ENCODE assay signal across 28 cellular contexts in the genomic region with DNA sequence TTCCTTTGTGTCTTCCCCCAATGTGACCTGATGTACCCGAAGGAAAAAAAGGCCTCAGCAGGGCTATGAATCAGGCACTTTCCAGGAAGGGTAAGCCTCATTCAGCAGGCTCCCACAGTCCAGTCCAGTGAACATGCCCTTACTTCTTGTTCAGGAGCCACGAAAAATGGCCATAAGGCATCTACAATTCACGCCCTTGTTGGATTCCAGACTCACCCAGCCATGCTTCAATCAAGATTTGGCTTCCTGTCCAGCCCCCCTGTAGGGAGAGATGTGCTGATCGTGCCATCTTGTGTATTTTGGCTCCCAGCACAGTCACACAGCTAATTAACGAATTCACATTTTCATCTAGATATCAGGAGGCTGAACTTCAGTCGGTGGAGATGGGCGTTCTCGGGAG. TPM values are rescaled to one million over a fixed set of nuclear protein-coding genes. Genes with fewer than 3 reads are reported as not detected.
"Had no signal": no experiment of that assay in that cellular context is flagged by ENCODE, and none has a peak within 500 bp of the region (broad histone marks: within the 10 kb centered on the region; RNA-seq: fewer than 3 reads in every experiment).

No MANE protein-coding gene starts in this region.

- H3K4me1 Mint-ChIP-seq: activated naive CD4-positive, alpha-beta T cell treated with anti-CD3 and anti-CD28 coated beads, Interleukin-2, amount 50 U/mL, for 24 hours had no signal

- DNase-seq: activated CD4-positive, alpha-beta T cell treated with anti-CD3 and anti-CD28 coated beads for 4 hours; activated CD8-positive, alpha-beta T cell treated with anti-CD3 and anti-CD28 coated beads for 36 hours; activated effector memory CD4-positive, alpha-beta T cell treated with Interleukin-2 at 50 U/mL for 16 hours; activated naive CD4-positive, alpha-beta T cell; activated T-cell treated with anti-CD3 and anti-CD28 coated beads, Interleukin-2, amount 50 U/mL, for 24 hours; aorta; central memory CD4-positive, alpha-beta T cell; Kasumi-1; KBM-7; NCI-H1105; NCI-H1436; NCI-H1694 treated with DMSO at 0.1 percent for 48 hours; NCI-H524 treated with DMSO at 0.1 percent for 48 hours; NCI-H774; NK-92 treated with Interleukin-12 subunit alpha and Interleukin-12 subunit beta, amount 100 ng/mL, for 24 hours; OCI-M1; RPMI8226; T-cell; T-helper 2 cell; T1000 had no signal

- H3K36me3 Mint-ChIP-seq: activated naive CD4-positive, alpha-beta T cell treated with anti-CD3 and anti-CD28 coated beads, Interleukin-2, amount 50 U/mL, for 24 hours; T-cell had no signal

- ATAC-seq: activated CD4-positive, CD25-positive, alpha-beta regulatory T cell treated with anti-CD3 and anti-CD28 coated beads, Interleukin-2, amount 50 U/mL, for 24 hours; activated CD8-positive, alpha-beta T cell treated with anti-CD3 and anti-CD28 coated beads for 36 hours; Panc1; Right ventricle myocardium inferior; T-cell had no signal

- H3K4me1 ChIP-seq: breast epithelium had no signal

- H3K36me3 ChIP-seq: breast epithelium had no signal

- H3K27ac ChIP-seq: breast epithelium, SK-N-MC had no signal

- H3K4me3 Mint-ChIP-seq: activated CD8-positive, alpha-beta T cell treated with anti-CD3 and anti-CD28 coated beads for 36 hours; activated naive CD4-positive, alpha-beta T cell treated with anti-CD3 and anti-CD28 coated beads, Interleukin-2, amount 50 U/mL, for 24 hours; activated T-cell treated with anti-CD3 and anti-CD28 coated beads, Interleukin-2, amount 50 U/mL, for 24 hours; activated T-helper 1 cell treated with anti-CD3 and anti-CD28 coated beads, Interleukin-12 subunit alpha, Interleukin-12 subunit beta, Interleukin-2, Interleukin-4 antibody, amounts not matched to agents 30 ng/mL and 10 ng/mL and 1 ng/mL, durations not matched to agents 14 hours and 24 hours and 36 hours; T-cell had no signal

- H3K9me3 ChIP-seq: breast epithelium had no signal

- H3K27ac Mint-ChIP-seq: activated CD8-positive, alpha-beta T cell treated with anti-CD3 and anti-CD28 coated beads for 36 hours; activated naive CD4-positive, alpha-beta T cell treated with anti-CD3 and anti-CD28 coated beads, Interleukin-2, amount 50 U/mL, for 24 hours; activated T-cell treated with anti-CD3 and anti-CD28 coated beads, Interleukin-2, amount 50 U/mL, for 24 hours; activated T-helper 1 cell treated with anti-CD3 and anti-CD28 coated beads, Interleukin-12 subunit alpha, Interleukin-12 subunit beta, Interleukin-2, Interleukin-4 antibody, amounts not matched to agents 30 ng/mL and 10 ng/mL and 1 ng/mL, durations not matched to agents 14 hours and 24 hours and 36 hours; T-cell had no signal

- H3K4me3 ChIP-seq: breast epithelium, SK-N-MC had no signal

- H3K9me3 Mint-ChIP-seq: activated CD8-positive, alpha-beta T cell treated with anti-CD3 and anti-CD28 coated beads for 36 hours; activated naive CD4-positive, alpha-beta T cell treated with anti-CD3 and anti-CD28 coated beads, Interleukin-2, amount 50 U/mL, for 24 hours; activated T-cell treated with anti-CD3 and anti-CD28 coated beads, Interleukin-2, amount 50 U/mL, for 24 hours; activated T-helper 1 cell treated with anti-CD3 and anti-CD28 coated beads, Interleukin-12 subunit alpha, Interleukin-12 subunit beta, Interleukin-2, Interleukin-4 antibody, amounts not matched to agents 30 ng/mL and 10 ng/mL and 1 ng/mL, durations not matched to agents 14 hours and 24 hours and 36 hours; T-cell had no signal

RNA-seq across cellular contexts. Expression of a gene that starts 9.9 kb away (rescaled TPM):
- total RNA-seq: activated CD8-positive, alpha-beta T cell treated with anti-CD3 and anti-CD28 coated beads for 36 hours; activated T-helper 1 cell treated with anti-CD3 and anti-CD28 coated beads, Interleukin-12 subunit alpha, Interleukin-12 subunit beta, Interleukin-2, Interleukin-4 antibody, amounts not matched to agents 30 ng/mL and 10 ng/mL and 1 ng/mL, durations not matched to agents 14 hours and 24 hours and 36 hours; M059J had no signal

RNA-seq across cellular contexts. Expression of a gene that starts 14.1 kb away (rescaled TPM):
- total RNA-seq: activated CD8-positive, alpha-beta T cell treated with anti-CD3 and anti-CD28 coated beads for 36 hours; activated T-helper 1 cell treated with anti-CD3 and anti-CD28 coated beads, Interleukin-12 subunit alpha, Interleukin-12 subunit beta, Interleukin-2, Interleukin-4 antibody, amounts not matched to agents 30 ng/mL and 10 ng/mL and 1 ng/mL, durations not matched to agents 14 hours and 24 hours and 36 hours; M059J; Right ventricle myocardium inferior; T-cell had no signal
- polyA plus RNA-seq: aorta had no signal
